ENCODE assay signal across 15 cellular contexts in the genomic region with DNA sequence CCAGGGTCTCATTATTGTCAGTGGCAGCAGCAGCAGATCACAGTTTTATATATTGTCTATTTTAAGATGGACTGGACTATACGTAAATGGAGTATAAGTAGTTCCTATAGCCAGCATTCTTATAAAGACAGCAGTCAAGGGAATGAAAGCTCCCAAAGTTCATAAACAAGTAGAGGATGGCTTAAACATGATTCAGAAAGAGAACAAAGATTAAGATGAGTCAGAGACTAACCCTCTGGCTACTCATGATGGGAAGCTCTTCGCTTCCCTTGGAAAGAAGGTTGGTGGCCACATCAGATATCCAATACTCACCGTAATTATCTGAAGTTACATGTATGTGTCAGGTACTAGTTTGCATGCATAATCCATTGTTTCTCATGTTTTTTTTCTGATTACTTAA.
DNase-seq lines count a peak whose midpoint lies in the region; ATAC-seq and TF ChIP-seq lines count a peak whose summit lies in the region.
"Had no signal": no experiment of that assay in that cellular context is flagged by ENCODE, and none has a peak within 500 bp of the region (broad histone marks: within the 10 kb centered on the region; RNA-seq: fewer than 3 reads in every experiment).

No MANE protein-coding gene starts in this region.

- CTCF ChIA-PET in PC-3 (lab: Charles Lee): no interaction called here
- CTCF ChIA-PET in CD4-positive, alpha-beta memory T cell (lab: Charles Lee; ENCODE audit: partially characterized antibody): interaction anchor here (1.1 kb wide), 1 partner anchor 14 kb away, joined by 3 read pairs; no protein-coding TSS in a partner anchor

- TF ChIP-seq CTCF in PC-3 (conservative IDR thresholded peaks at IDR 0.05; ENCODE audit: low read depth, low read length) (no peak), choroid plexus epithelial cell (conservative IDR thresholded peaks at IDR 0.05; ENCODE audit: low read depth, low read length) (no peak), tibial artery (IDR thresholded peaks at IDR 0.05) (no peak)

- no peaks in the 10 kb centered on the region for H3K27me3 Mint-ChIP-seq in CD4-positive, alpha-beta memory T cell
- H3K27me3 Mint-ChIP-seq: activated CD4-positive, alpha-beta memory T cell treated with anti-CD3 and anti-CD28 coated beads for 36 hours had no signal

- no peaks in the 10 kb centered on the region for H3K36me3 Mint-ChIP-seq in CD4-positive, alpha-beta memory T cell
- H3K36me3 Mint-ChIP-seq: activated CD4-positive, alpha-beta memory T cell treated with anti-CD3 and anti-CD28 coated beads for 36 hours had no signal

- DNase-seq in AG08396 (ENCODE audit: low spot score) (peak; percentile 66), PC-3 (peak; percentile 89), choroid plexus epithelial cell (ENCODE audit: low read depth) (peak; percentile 79), kidney tubule cell (ENCODE audit: low spot score) (peak; percentile 53), tibial artery (no peak), NCI-H1417 treated with DMSO at 0.1 percent for 48 hours (lab: John Stamatoyannopoulos, UW) (no peak), posterior vena cava (ENCODE audit: low spot score) (no peak)
- DNase-seq in CD4-positive, alpha-beta memory T cell: no peak
- DNase-seq: activated CD4-positive, alpha-beta memory T cell treated with anti-CD3 and anti-CD28 coated beads for 36 hours; mesendoderm; NCI-H146; NCI-H526 treated with DMSO at 0.1 percent for 48 hours; Right ventricle myocardium superior; stimulated activated CD4-positive, alpha-beta T cell treated with anti-CD3 and anti-CD28 coated beads, Interleukin-15, amount 100 ng/mL, for 24 hours had no signal

- H3K4me3 Mint-ChIP-seq in CD4-positive, alpha-beta memory T cell: no peak overlapping the region
- H3K4me3 Mint-ChIP-seq: activated CD4-positive, alpha-beta memory T cell treated with anti-CD3 and anti-CD28 coated beads for 36 hours had no signal

- H3K9me2 ChIP-seq in PC-3 (replicated peaks; ENCODE audit: low read length): no peaks in the 10 kb centered on the region

- POLR2A ChIA-PET in PC-3 (lab: Charles Lee; ENCODE audit: unreplicated experiment): interaction anchor here (0.6 kb wide), 1 partner anchor 9 kb away, joined by 4 read pairs; no protein-coding TSS in a partner anchor
- POLR2A ChIA-PET in CD4-positive, alpha-beta memory T cell (lab: Charles Lee; ENCODE audit: partially characterized antibody): no interaction called here

- no peak overlapping the region for H3K27ac Mint-ChIP-seq in CD4-positive, alpha-beta memory T cell
- H3K27ac Mint-ChIP-seq: activated CD4-positive, alpha-beta memory T cell treated with anti-CD3 and anti-CD28 coated beads for 36 hours had no signal

- H3K27me3 ChIP-seq in PC-3 (ENCODE audit: low read length) (no peaks in the 10 kb centered on the region), tibial artery (no peaks in the 10 kb centered on the region)
- no peaks in the 10 kb centered on the region for H3K27me3 ChIP-seq in CD4-positive, alpha-beta memory T cell (ENCODE audit: insufficient read depth, low read length)

- BruUV-seq in PC-3 (replicated peaks; lab: Mats Ljungman, UMichigan): no TSS peak

- no peak overlapping the region for H3K4me3 ChIP-seq in PC-3 (ENCODE audit: low read length)
- H3K4me3 ChIP-seq in choroid plexus epithelial cell (ENCODE audit: low read depth, low read length): no peak overlapping the region
- H3K4me3 ChIP-seq in CD4-positive, alpha-beta memory T cell (ENCODE audit: low read length in 2 of 2): no peak overlapping the region
- H3K4me3 ChIP-seq in tibial artery: no peak overlapping the region
- H3K4me3 ChIP-seq: thoracic aorta had no signal

- no peaks in the 10 kb centered on the region for H4K20me1 ChIP-seq in PC-3 (ENCODE audit: low read length)

- peaks cover 3 to 13% (median 5%) of the 10 kb centered on the region in 8 donors for H3K9me3 Mint-ChIP-seq in CD4-positive, alpha-beta memory T cell

- peak overlapping the region; percentile 50; the same call in 1 of the 2 replicates for H3K9ac ChIP-seq in PC-3 (ENCODE audit: low read length)

- ATAC-seq in PC-3: peak; percentile 98

- intact Hi-C loops in PC-3 (cut with micrococcal nuclease): loop anchor here (2.0 to 5.0 kb wide), 2 partner anchors 85 to 134 kb away; no protein-coding TSS in a partner anchor
- intact Hi-C loops in CD4-positive, alpha-beta memory T cell (cut with micrococcal nuclease): no loop called here
- intact Hi-C loops in tibial artery (cut with DNase I; ENCODE audit: low total_unique reads): no loop called here
- intact Hi-C loops in posterior vena cava (cut with DNase I): loop anchor here in 1 of 2 donors (10.0 kb wide), 1 partner anchor 1939 kb away; no protein-coding TSS in a partner anchor

- peak overlapping the region; percentile 39 for H2AFZ ChIP-seq in PC-3 (ENCODE audit: low read length)

- no peaks in the 10 kb centered on the region for H3F3A ChIP-seq in PC-3 (ENCODE audit: low read length, unreplicated experiment)

- H3K4me2 ChIP-seq in PC-3 (ENCODE audit: low read length): peak overlapping the region; percentile 53

- H3K36me3 ChIP-seq in PC-3 (ENCODE audit: low read depth, low read length) (no peaks in the 10 kb centered on the region), tibial artery (no peaks in the 10 kb centered on the region)
- no peaks in the 10 kb centered on the region for H3K36me3 ChIP-seq in CD4-positive, alpha-beta memory T cell (ENCODE audit: insufficient read depth, low read length)
- H3K36me3 ChIP-seq: thoracic aorta had no signal

- no peaks in the 10 kb centered on the region for H3K79me2 ChIP-seq in PC-3 (ENCODE audit: low read length)

- H3K27ac ChIP-seq in PC-3 (ENCODE audit: low read length): peak overlapping the region; percentile 86
- no peak overlapping the region for H3K27ac ChIP-seq in CD4-positive, alpha-beta memory T cell (ENCODE audit: low read depth, low read length)
- H3K27ac ChIP-seq in tibial artery: no peak overlapping the region
- H3K27ac ChIP-seq: thoracic aorta had no signal

- H3K4me1 ChIP-seq in PC-3 (ENCODE audit: insufficient read depth, low read length) (peaks cover 22% of the 10 kb centered on the region), tibial artery (peaks cover 0 to 4% (median 0%) of the 10 kb centered on the region in 4 donors)
- H3K4me1 ChIP-seq in CD4-positive, alpha-beta memory T cell (ENCODE audit: insufficient read depth, low read length): no peaks in the 10 kb centered on the region

- H3K9me3 ChIP-seq in PC-3 (ENCODE audit: low read length) (no peaks in the 10 kb centered on the region), tibial artery (no peaks in the 10 kb centered on the region)
- no peaks in the 10 kb centered on the region for H3K9me3 ChIP-seq in CD4-positive, alpha-beta memory T cell (ENCODE audit: control insufficient read depth in 1 of 2, low read length in 2 of 2)
- H3K9me3 ChIP-seq: thoracic aorta had no signal

- H3K4me1 Mint-ChIP-seq in CD4-positive, alpha-beta memory T cell: no peaks in the 10 kb centered on the region

Comparison
In these comparisons a context has a peak if more than half of its experiments do, and no peak if none do; other contexts are left out.
1. DNase-seq: peak in AG08396 (single experiment), PC-3 (single experiment), choroid plexus epithelial cell (single experiment) and kidney tubule cell (single experiment); none in CD4-positive, alpha-beta memory T cell (0 of 5), tibial artery (0 of 2), NCI-H1417 treated with DMSO at 0.1 percent for 48 hours (single experiment) and posterior vena cava (single experiment).